In the genomic region with DNA sequence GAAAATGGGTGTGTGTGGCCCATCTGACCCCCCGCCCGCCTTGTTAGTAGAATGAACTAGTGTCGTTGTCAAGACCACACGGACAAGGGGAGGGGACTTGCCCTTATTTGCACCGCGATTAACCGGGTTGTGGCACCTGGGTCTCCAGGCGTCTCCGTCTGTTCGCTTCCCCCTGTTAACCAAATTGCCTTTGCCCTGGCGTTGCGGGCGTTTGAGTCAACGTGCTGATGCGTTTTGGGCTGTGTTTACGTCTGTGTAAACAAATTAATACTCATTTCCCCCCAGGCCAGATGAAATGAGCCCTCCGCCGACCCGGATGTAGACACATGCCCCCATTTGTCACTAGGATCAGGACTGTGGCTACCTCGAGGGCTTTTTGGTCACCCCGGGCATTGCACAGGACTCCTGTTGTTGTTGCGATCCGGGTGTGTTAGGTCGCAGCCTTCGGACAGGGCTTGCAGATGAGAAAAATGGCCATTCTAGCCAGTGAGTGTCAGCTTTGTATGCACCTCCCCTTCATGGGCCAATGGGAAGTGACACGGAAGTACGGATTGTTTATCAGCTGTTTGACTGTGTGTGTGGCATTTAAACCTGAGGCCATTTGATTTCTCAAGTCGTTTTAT, we compare ENCODE assay signal across 1 cellular context.
TF ChIP-seq lines count a peak whose summit lies in the region.

No MANE protein-coding gene starts in this region.

TF ChIP-seq in H1, 55 proteins besides CTCF, POLR2A, EP300 and RAD21:
- TF ChIP-seq, protein P1, sequence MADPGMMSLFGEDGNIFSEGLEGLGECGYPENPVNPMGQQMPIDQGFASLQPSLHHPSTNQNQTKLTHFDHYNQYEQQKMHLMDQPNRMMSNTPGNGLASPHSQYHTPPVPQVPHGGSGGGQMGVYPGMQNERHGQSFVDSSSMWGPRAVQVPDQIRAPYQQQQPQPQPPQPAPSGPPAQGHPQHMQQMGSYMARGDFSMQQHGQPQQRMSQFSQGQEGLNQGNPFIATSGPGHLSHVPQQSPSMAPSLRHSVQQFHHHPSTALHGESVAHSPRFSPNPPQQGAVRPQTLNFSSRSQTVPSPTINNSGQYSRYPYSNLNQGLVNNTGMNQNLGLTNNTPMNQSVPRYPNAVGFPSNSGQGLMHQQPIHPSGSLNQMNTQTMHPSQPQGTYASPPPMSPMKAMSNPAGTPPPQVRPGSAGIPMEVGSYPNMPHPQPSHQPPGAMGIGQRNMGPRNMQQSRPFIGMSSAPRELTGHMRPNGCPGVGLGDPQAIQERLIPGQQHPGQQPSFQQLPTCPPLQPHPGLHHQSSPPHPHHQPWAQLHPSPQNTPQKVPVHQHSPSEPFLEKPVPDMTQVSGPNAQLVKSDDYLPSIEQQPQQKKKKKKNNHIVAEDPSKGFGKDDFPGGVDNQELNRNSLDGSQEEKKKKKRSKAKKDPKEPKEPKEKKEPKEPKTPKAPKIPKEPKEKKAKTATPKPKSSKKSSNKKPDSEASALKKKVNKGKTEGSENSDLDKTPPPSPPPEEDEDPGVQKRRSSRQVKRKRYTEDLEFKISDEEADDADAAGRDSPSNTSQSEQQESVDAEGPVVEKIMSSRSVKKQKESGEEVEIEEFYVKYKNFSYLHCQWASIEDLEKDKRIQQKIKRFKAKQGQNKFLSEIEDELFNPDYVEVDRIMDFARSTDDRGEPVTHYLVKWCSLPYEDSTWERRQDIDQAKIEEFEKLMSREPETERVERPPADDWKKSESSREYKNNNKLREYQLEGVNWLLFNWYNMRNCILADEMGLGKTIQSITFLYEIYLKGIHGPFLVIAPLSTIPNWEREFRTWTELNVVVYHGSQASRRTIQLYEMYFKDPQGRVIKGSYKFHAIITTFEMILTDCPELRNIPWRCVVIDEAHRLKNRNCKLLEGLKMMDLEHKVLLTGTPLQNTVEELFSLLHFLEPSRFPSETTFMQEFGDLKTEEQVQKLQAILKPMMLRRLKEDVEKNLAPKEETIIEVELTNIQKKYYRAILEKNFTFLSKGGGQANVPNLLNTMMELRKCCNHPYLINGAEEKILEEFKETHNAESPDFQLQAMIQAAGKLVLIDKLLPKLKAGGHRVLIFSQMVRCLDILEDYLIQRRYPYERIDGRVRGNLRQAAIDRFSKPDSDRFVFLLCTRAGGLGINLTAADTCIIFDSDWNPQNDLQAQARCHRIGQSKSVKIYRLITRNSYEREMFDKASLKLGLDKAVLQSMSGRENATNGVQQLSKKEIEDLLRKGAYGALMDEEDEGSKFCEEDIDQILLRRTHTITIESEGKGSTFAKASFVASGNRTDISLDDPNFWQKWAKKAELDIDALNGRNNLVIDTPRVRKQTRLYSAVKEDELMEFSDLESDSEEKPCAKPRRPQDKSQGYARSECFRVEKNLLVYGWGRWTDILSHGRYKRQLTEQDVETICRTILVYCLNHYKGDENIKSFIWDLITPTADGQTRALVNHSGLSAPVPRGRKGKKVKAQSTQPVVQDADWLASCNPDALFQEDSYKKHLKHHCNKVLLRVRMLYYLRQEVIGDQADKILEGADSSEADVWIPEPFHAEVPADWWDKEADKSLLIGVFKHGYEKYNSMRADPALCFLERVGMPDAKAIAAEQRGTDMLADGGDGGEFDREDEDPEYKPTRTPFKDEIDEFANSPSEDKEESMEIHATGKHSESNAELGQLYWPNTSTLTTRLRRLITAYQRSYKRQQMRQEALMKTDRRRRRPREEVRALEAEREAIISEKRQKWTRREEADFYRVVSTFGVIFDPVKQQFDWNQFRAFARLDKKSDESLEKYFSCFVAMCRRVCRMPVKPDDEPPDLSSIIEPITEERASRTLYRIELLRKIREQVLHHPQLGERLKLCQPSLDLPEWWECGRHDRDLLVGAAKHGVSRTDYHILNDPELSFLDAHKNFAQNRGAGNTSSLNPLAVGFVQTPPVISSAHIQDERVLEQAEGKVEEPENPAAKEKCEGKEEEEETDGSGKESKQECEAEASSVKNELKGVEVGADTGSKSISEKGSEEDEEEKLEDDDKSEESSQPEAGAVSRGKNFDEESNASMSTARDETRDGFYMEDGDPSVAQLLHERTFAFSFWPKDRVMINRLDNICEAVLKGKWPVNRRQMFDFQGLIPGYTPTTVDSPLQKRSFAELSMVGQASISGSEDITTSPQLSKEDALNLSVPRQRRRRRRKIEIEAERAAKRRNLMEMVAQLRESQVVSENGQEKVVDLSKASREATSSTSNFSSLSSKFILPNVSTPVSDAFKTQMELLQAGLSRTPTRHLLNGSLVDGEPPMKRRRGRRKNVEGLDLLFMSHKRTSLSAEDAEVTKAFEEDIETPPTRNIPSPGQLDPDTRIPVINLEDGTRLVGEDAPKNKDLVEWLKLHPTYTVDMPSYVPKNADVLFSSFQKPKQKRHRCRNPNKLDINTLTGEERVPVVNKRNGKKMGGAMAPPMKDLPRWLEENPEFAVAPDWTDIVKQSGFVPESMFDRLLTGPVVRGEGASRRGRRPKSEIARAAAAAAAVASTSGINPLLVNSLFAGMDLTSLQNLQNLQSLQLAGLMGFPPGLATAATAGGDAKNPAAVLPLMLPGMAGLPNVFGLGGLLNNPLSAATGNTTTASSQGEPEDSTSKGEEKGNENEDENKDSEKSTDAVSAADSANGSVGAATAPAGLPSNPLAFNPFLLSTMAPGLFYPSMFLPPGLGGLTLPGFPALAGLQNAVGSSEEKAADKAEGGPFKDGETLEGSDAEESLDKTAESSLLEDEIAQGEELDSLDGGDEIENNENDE (IDR thresholded peaks at IDR 0.05; ENCODE audit: insufficient replicate concordance, low read length) = no peak
- TF ChIP-seq YY1 (IDR thresholded peaks at IDR 0.05; ENCODE audit: low read depth, low read length) (0 out of 2 replicates have a peak, but pooled peaks have one; percentile 38), SAP30 (IDR thresholded peaks at IDR 0.05; ENCODE audit: insufficient read depth, insufficient replicate concordance, low read length) (peak; percentile 88), JUN (IDR thresholded peaks at IDR 0.05; ENCODE audit: low read depth, low read length) (no peak), ASH2L (IDR thresholded peaks at IDR 0.05; ENCODE audit: low read length) (peak; percentile 22), CREB1 (IDR thresholded peaks at IDR 0.05) (no peak), SIN3A (conservative IDR thresholded peaks at IDR 0.05 in 1 of 2, IDR thresholded peaks at IDR 0.05 in 1 of 2; ENCODE audit: low read depth in 1 of 2, low read length in 2 of 2) (peak; percentile 30 to 95; a peak in 3 of 4 replicates), RBBP5 (IDR thresholded peaks at IDR 0.05; ENCODE audit: borderline replicate concordance, low read depth, low read length) (no peak), SP4 (IDR thresholded peaks at IDR 0.05; ENCODE audit: low read length) (no peak), MAFK (IDR thresholded peaks at IDR 0.05; ENCODE audit: low read depth, low read length) (no peak)
